In the genomic region with DNA sequence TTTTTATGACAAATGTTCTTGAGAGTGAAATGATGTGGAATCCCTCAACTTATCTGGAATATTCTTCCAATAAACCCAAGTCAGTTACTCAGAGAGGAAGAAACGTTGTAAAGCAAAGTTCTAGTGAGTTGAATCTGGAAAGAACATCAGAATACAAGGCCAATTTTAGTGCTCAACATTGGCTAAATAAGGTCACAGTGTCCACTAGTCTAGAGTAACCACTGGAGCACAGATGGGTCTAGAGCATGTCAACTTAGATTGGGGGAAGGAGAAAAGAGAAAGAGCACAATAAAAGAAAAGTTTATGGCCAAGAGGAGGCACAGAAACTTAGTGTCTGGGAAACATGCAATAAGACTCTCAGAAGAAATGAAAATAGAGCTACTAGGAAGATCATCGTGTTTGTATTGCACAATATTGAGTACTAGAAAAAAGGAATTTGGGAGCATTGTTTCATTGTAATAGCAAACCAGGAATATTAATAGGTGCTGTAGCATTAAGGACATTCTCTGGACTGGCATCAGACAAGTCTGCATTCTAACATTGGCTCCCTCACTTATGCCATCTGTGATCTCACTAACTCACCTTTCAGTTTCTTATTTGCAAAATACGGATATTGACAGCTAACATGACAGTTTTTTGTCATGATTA, we compare ENCODE assay signal across 25 cellular contexts.
A peak's percentile ranks its signal among the peaks of the same experiment; 100 is the strongest.
DNase-seq lines count a peak whose midpoint lies in the region; ATAC-seq and TF ChIP-seq lines count a peak whose summit lies in the region.
"Had no signal": no experiment of that assay in that cellular context is flagged by ENCODE, and none has a peak within 500 bp of the region (broad histone marks: within the 10 kb centered on the region; RNA-seq: fewer than 3 reads in every experiment).

No MANE protein-coding gene starts in this region.

- 0 out of 2 replicates have a peak overlapping the region, but pooled peaks have one; percentile 7 for H2AFZ ChIP-seq in DND-41 (ENCODE audit: low read depth, low read length)
- peak overlapping the region; percentile 82 for H2AFZ ChIP-seq in OCI-LY1 (ENCODE audit: low read length)

- no peaks in the 10 kb centered on the region for H3K4me1 Mint-ChIP-seq in activated T-helper 17 cell treated with anti-CD3 and anti-CD28 coated beads, Interleukin-2, amount 50 U/mL, for 72 hours
- H3K4me1 Mint-ChIP-seq: naive thymus-derived CD4-positive, alpha-beta T cell had no signal

- no peak overlapping the region for H3K9ac ChIP-seq in DND-41 (ENCODE audit: low read depth, low read length)
- no peak overlapping the region for H3K9ac ChIP-seq in OCI-LY1 (ENCODE audit: low read length)

- no peaks in the 10 kb centered on the region for H3K36me3 Mint-ChIP-seq in activated T-helper 17 cell treated with anti-CD3 and anti-CD28 coated beads, Interleukin-2, amount 50 U/mL, for 72 hours (ENCODE audit: low read depth)
- H3K36me3 Mint-ChIP-seq: naive thymus-derived CD4-positive, alpha-beta T cell had no signal

- no peak overlapping the region for H3K27ac Mint-ChIP-seq in activated T-helper 17 cell treated with anti-CD3 and anti-CD28 coated beads, Interleukin-2, amount 50 U/mL, for 72 hours
- H3K27ac Mint-ChIP-seq: brain had no signal

- H3K9me3 Mint-ChIP-seq in activated T-helper 17 cell treated with anti-CD3 and anti-CD28 coated beads, Interleukin-2, amount 50 U/mL, for 72 hours: peaks cover 13% of the 10 kb centered on the region

- H3K36me3 ChIP-seq in DND-41 (ENCODE audit: insufficient read depth, low read length) (no peaks in the 10 kb centered on the region), OCI-LY1 (ENCODE audit: insufficient read depth, low read length) (no peaks in the 10 kb centered on the region)
- H3K36me3 ChIP-seq: stomach, transverse colon had no signal

- H3K27me3 ChIP-seq in DND-41 (ENCODE audit: insufficient read depth, low read length, poor library complexity) (no peaks in the 10 kb centered on the region), OCI-LY1 (ENCODE audit: insufficient read depth, low read length) (no peaks in the 10 kb centered on the region)
- H3K27me3 ChIP-seq: stomach, transverse colon had no signal

- H3F3A ChIP-seq in OCI-LY1 (ENCODE audit: insufficient read depth, low read length): no peaks in the 10 kb centered on the region

- H3K9me2 ChIP-seq in OCI-LY1 (ENCODE audit: low read depth, low read length): no peaks in the 10 kb centered on the region

- no peak for DNase-seq in DND-41
- DNase-seq in epithelial cell of proximal tubule (ENCODE audit: low read depth): peak; percentile 30
- peak; percentile 69 for DNase-seq in renal cortical epithelial cell (ENCODE audit: low read depth)
- DNase-seq in NCI-H1694 treated with DMSO at 0.1 percent for 48 hours (lab: John Stamatoyannopoulos, UW): no peak
- no peak for DNase-seq in NCI-H524 (lab: John Stamatoyannopoulos, UW)
- DNase-seq: activated CD4-positive, alpha-beta T cell treated with anti-CD3 and anti-CD28 coated beads, Interleukin-2, amount 50 U/mL, for 1 hour; activated naive CD4-positive, alpha-beta T cell; activated T-cell treated with anti-CD3 and anti-CD28 coated beads, Interleukin-2, amount 50 U/mL, for 4 hours; Calu3; DMS79 treated with DMSO at 0.1 percent for 48 hours; hypothalamus; midbrain; naive thymus-derived CD4-positive, alpha-beta T cell; NCI-H510A treated with DMSO at 0.1 percent for 48 hours; NK-92 treated with Interleukin-12 subunit alpha and Interleukin-12 subunit beta, amount 100 ng/mL, for 24 hours; psoas muscle; SIG-M5; stimulated activated CD4-positive, alpha-beta T cell treated with anti-CD3 and anti-CD28 coated beads, Interleukin-1b, Interleukin-23, amount 100 ng/mL, for 48 hours; stomach; transverse colon had no signal

- H3K79me2 ChIP-seq in DND-41 (ENCODE audit: insufficient read depth, low read length): no peaks in the 10 kb centered on the region
- no peaks in the 10 kb centered on the region for H3K79me2 ChIP-seq in OCI-LY1 (ENCODE audit: insufficient read depth, low read length)

- H3K9me3 ChIP-seq in DND-41 (ENCODE audit: insufficient read depth, low read length, severe bottlenecking) (no peaks in the 10 kb centered on the region), OCI-LY1 (ENCODE audit: low read length) (peaks cover 15% of the 10 kb centered on the region)
- H3K9me3 ChIP-seq: psoas muscle, transverse colon had no signal

- no peak overlapping the region for H3K4me3 Mint-ChIP-seq in activated T-helper 17 cell treated with anti-CD3 and anti-CD28 coated beads, Interleukin-2, amount 50 U/mL, for 72 hours
- H3K4me3 Mint-ChIP-seq: activated T-cell treated with anti-CD3 and anti-CD28 coated beads, Interleukin-2, amount 50 U/mL, for 4 hours; brain; naive thymus-derived CD4-positive, alpha-beta T cell had no signal

- H3K4me1 ChIP-seq in DND-41 (ENCODE audit: insufficient read depth, low read length) (no peaks in the 10 kb centered on the region), OCI-LY1 (ENCODE audit: insufficient read depth, low read length, severe bottlenecking) (peaks cover 18% of the 10 kb centered on the region)
- H3K4me1 ChIP-seq: psoas muscle, stomach, transverse colon had no signal

- TF ChIP-seq CTCF in DND-41 (IDR thresholded peaks at IDR 0.05; ENCODE audit: borderline replicate concordance, extremely low read depth, low read length, poor library complexity, severe bottlenecking) (no peak), OCI-LY1 (IDR thresholded peaks at IDR 0.05; ENCODE audit: low read length) (no peak), epithelial cell of proximal tubule (conservative IDR thresholded peaks at IDR 0.05; ENCODE audit: low read depth, low read length) (no peak)

- H3K27ac ChIP-seq in DND-41 (ENCODE audit: low read length): no peak overlapping the region
- H3K27ac ChIP-seq in OCI-LY1 (ENCODE audit: low read depth, low read length, poor library complexity, severe bottlenecking): no peak overlapping the region
- H3K27ac ChIP-seq: C4-2B, psoas muscle, stomach, transverse colon had no signal

- no peak for ATAC-seq in DND-41 (ENCODE audit: insufficient read depth, low read depth)
- ATAC-seq in activated T-helper 17 cell treated with anti-CD3 and anti-CD28 coated beads, Interleukin-2, amount 50 U/mL, for 72 hours (replicated peaks): no peak
- ATAC-seq: activated T-cell treated with anti-CD3 and anti-CD28 coated beads, Interleukin-2, amount 50 U/mL, for 4 hours; naive thymus-derived CD4-positive, alpha-beta T cell; psoas muscle had no signal

- H3K4me3 ChIP-seq in DND-41 (ENCODE audit: low read depth in 1 of 2, low read length in 2 of 2) (no peak overlapping the region), OCI-LY1 (ENCODE audit: low read depth, low read length, poor library complexity, severe bottlenecking) (no peak overlapping the region), epithelial cell of proximal tubule (ENCODE audit: low read depth, low read length) (no peak overlapping the region)
- H3K4me3 ChIP-seq: psoas muscle, smooth muscle cell, stomach, transverse colon had no signal

- H3K4me2 ChIP-seq in DND-41 (ENCODE audit: insufficient read depth, low read length) (no peak overlapping the region), OCI-LY1 (ENCODE audit: low read length) (no peak overlapping the region)
- H3K4me2 ChIP-seq: smooth muscle cell had no signal

- H4K20me1 ChIP-seq in DND-41 (ENCODE audit: insufficient read depth, low read length): no peaks in the 10 kb centered on the region
- H4K20me1 ChIP-seq in OCI-LY1 (ENCODE audit: insufficient read depth, low read length): no peaks in the 10 kb centered on the region

- H3K27me3 Mint-ChIP-seq in activated T-helper 17 cell treated with anti-CD3 and anti-CD28 coated beads, Interleukin-2, amount 50 U/mL, for 72 hours: no peaks in the 10 kb centered on the region
- H3K27me3 Mint-ChIP-seq: naive thymus-derived CD4-positive, alpha-beta T cell had no signal

Comparison
In these comparisons a context has a peak if more than half of its experiments do, and no peak if none do; other contexts are left out.
1. DNase-seq: peak in epithelial cell of proximal tubule (single experiment) and renal cortical epithelial cell (single experiment); none in DND-41 (single experiment), NCI-H1694 treated with DMSO at 0.1 percent for 48 hours (single experiment) and NCI-H524 (0 of 2).